27 cellular contexts compared by ENCODE assay signal in the genomic region with DNA sequence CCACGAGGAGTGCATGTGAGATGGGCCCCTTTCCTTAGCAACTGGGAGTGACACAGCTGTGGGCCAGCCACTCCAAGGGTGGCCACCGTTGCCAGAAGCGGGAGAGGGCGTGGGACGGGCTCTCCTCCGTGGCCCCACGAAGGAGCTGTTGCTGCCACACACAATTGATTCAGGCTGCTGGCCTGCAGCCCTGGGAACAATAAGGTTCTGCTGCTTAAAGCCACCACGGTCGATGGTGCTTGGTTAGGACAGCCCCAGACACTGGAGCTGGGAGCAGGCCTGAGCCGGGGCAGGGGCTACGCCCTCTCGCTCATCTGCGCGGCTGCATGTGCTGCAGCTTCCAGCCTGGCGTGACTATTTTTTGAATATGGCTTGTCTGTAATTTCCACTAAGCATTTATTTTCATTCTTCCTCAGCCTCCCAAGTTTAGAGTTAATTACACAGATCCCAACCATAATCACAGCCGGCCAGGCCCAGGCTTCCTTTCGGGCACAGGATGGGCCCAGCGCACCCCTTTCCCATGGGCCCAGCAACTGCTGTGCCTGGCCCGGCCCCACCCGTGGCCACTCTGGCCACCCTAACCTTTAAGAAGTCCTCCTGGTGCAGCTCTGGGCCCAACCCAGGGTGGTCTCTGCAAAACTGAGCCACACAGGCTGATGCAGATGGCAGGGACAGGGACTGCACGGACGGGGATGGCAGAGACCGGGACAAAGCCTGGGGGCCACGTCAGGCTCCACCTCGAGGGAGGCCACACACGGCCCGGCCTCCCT. TPM values are rescaled to one million over a fixed set of nuclear protein-coding genes. Genes with fewer than 3 reads are reported as not detected.
DNase-seq lines count a peak whose midpoint lies in the region; ATAC-seq and TF ChIP-seq lines count a peak whose summit lies in the region.
"Had no signal": no experiment of that assay in that cellular context is flagged by ENCODE, and none has a peak within 500 bp of the region (broad histone marks: within the 10 kb centered on the region; RNA-seq: fewer than 3 reads in every experiment).

No MANE protein-coding gene starts in this region.

- peaks cover 4% of the 10 kb centered on the region for H3K27me3 Mint-ChIP-seq in neural progenitor cell (ENCODE audit: insufficient read depth, low read depth)
- no peaks in the 10 kb centered on the region for H3K27me3 Mint-ChIP-seq in type B pancreatic cell
- H3K27me3 Mint-ChIP-seq: activated B cell treated with CpG ODN at 0.5 μM for 24 hours; activated CD4-positive, alpha-beta memory T cell treated with anti-CD3 and anti-CD28 coated beads for 36 hours; CD4-positive, alpha-beta memory T cell had no signal

- no peaks in the 10 kb centered on the region for H3K9me3 Mint-ChIP-seq in neural progenitor cell
- no peaks in the 10 kb centered on the region for H3K9me3 Mint-ChIP-seq in type B pancreatic cell
- H3K9me3 Mint-ChIP-seq: activated B cell treated with CpG ODN at 0.5 μM for 24 hours; activated CD4-positive, alpha-beta memory T cell treated with anti-CD3 and anti-CD28 coated beads for 36 hours; CD4-positive, alpha-beta memory T cell had no signal

- H2AFZ ChIP-seq in neural progenitor cell (replicated peaks), result no peak overlapping the region

- H3K79me2 ChIP-seq in neural progenitor cell (ENCODE audit: low read depth), result peaks cover 82% of the 10 kb centered on the region

- peak; percentile 11 for DNase-seq in left ventricle myocardium inferior
- no peak for DNase-seq in neural progenitor cell (ENCODE audit: low spot score)
- no peak for DNase-seq in type B pancreatic cell (ENCODE audit: extremely low spot score, unreplicated experiment)
- DNase-seq in NK-92 (lab: John Stamatoyannopoulos, UW; ENCODE audit: unreplicated experiment), result no peak
- DNase-seq: activated B cell treated with CpG ODN at 0.5 μM for 24 hours; activated CD4-positive, alpha-beta memory T cell treated with anti-CD3 and anti-CD28 coated beads for 36 hours; activated gamma-delta T cell treated with Interleukin-2 at 50 U/mL for 16 hours; CD4-positive, alpha-beta memory T cell; DMS 273 treated with DMSO at 0.1 percent for 48 hours; esophagus squamous epithelium; gastrocnemius medialis; HCEC 1CT; hypothalamus; NCI-H1092; NCI-H2029 treated with DMSO at 0.1 percent for 48 hours; NCI-H2227 treated with DMSO at 0.1 percent for 48 hours; NCI-H748 treated with DMSO at 0.1 percent for 48 hours; SHP77; stimulated activated CD4-positive, alpha-beta T cell treated with anti-CD3 and anti-CD28 coated beads, Interleukin-12 subunit alpha, Interleukin-12 subunit beta, amount 100 ng/mL, for 4 hours; stimulated activated CD4-positive, alpha-beta T cell treated with anti-CD3 and anti-CD28 coated beads, Interleukin-4, amount 100 ng/mL, for 24 hours; stimulated activated naive CD4-positive, alpha-beta T cell treated with Interleukin-2 at 50 U/mL for 16 hours; T1000 had no signal

- TF ChIP-seq CTCF in VCaP (conservative IDR thresholded peaks at IDR 0.05) (no peak), left ventricle myocardium inferior (IDR thresholded peaks at IDR 0.05; ENCODE audit: borderline replicate concordance) (no peak), neural progenitor cell (IDR thresholded peaks at IDR 0.05) (no peak), type B pancreatic cell (conservative IDR thresholded peaks at IDR 0.05) (no peak)

- intact Hi-C loops in left ventricle myocardium inferior (cut with micrococcal nuclease), result no loop called here

- H3K36me3 Mint-ChIP-seq in neural progenitor cell (peaks cover 4% of the 10 kb centered on the region), type B pancreatic cell (peaks cover 7% of the 10 kb centered on the region)
- H3K36me3 Mint-ChIP-seq: activated CD4-positive, alpha-beta memory T cell treated with anti-CD3 and anti-CD28 coated beads for 36 hours; CD4-positive, alpha-beta memory T cell had no signal

- no peaks in the 10 kb centered on the region for H3K9me3 ChIP-seq in left ventricle myocardium inferior (replicated peaks)
- H3K9me3 ChIP-seq in neural progenitor cell (ENCODE audit: low read depth), result no peaks in the 10 kb centered on the region
- H3K9me3 ChIP-seq: breast epithelium, esophagus squamous epithelium, gastrocnemius medialis had no signal

- H3F3A ChIP-seq in neural progenitor cell (ENCODE audit: low read depth), result peaks cover 25% of the 10 kb centered on the region

- H3K36me3 ChIP-seq in left ventricle myocardium inferior (no peaks in the 10 kb centered on the region), neural progenitor cell (no peaks in the 10 kb centered on the region)
- H3K36me3 ChIP-seq: breast epithelium, gastrocnemius medialis had no signal

- no peak for ATAC-seq in GM19351 (IDR thresholded peaks at IDR 0.05; ENCODE audit: unreplicated experiment)
- ATAC-seq in SK-N-SH treated with all-trans-retinoic acid at 6 μM for 48 hours, result no peak
- ATAC-seq: gastrocnemius medialis had no signal

- H3K4me3 Mint-ChIP-seq in neural progenitor cell (no peak overlapping the region), type B pancreatic cell (no peak overlapping the region)
- H3K4me3 Mint-ChIP-seq: activated B cell treated with CpG ODN at 0.5 μM for 24 hours; activated CD4-positive, alpha-beta memory T cell treated with anti-CD3 and anti-CD28 coated beads for 36 hours; CD4-positive, alpha-beta memory T cell had no signal

- no peak overlapping the region for H3K4me3 ChIP-seq in left ventricle myocardium inferior
- H3K4me3 ChIP-seq in neural progenitor cell, result no peak overlapping the region
- H3K4me3 ChIP-seq: breast epithelium, coronary artery, esophagus squamous epithelium, gastrocnemius medialis had no signal

- peaks cover 61% of the 10 kb centered on the region for H3K4me1 Mint-ChIP-seq in neural progenitor cell
- H3K4me1 Mint-ChIP-seq in type B pancreatic cell (ENCODE audit: unreplicated experiment), result peaks cover 27% of the 10 kb centered on the region
- H3K4me1 Mint-ChIP-seq: CD4-positive, alpha-beta memory T cell had no signal

- peak overlapping the region; percentile 72 for H3K27ac ChIP-seq in VCaP
- H3K27ac ChIP-seq in left ventricle myocardium inferior (replicated peaks), result no peak overlapping the region
- H3K27ac ChIP-seq in neural progenitor cell, result no peak overlapping the region
- H3K27ac ChIP-seq: breast epithelium, coronary artery, esophagus squamous epithelium, gastrocnemius medialis had no signal

- H3K4me1 ChIP-seq in left ventricle myocardium inferior, result no peaks in the 10 kb centered on the region
- peaks cover 37% of the 10 kb centered on the region for H3K4me1 ChIP-seq in neural progenitor cell
- H3K4me1 ChIP-seq: breast epithelium, gastrocnemius medialis had no signal

- H3K9ac ChIP-seq in neural progenitor cell, result no peak overlapping the region

- H3K4me2 ChIP-seq in neural progenitor cell, result peak overlapping the region; percentile 25

- H3K27ac Mint-ChIP-seq in neural progenitor cell, result peak overlapping the region; percentile 29
- peak overlapping the region; percentile 46 for H3K27ac Mint-ChIP-seq in type B pancreatic cell
- H3K27ac Mint-ChIP-seq: activated CD4-positive, alpha-beta memory T cell treated with anti-CD3 and anti-CD28 coated beads for 36 hours; CD4-positive, alpha-beta memory T cell had no signal

- peaks cover 87% of the 10 kb centered on the region for H4K20me1 ChIP-seq in neural progenitor cell (ENCODE audit: low read depth)

- no peaks in the 10 kb centered on the region for H3K27me3 ChIP-seq in left ventricle myocardium inferior (ENCODE audit: low read depth)
- H3K27me3 ChIP-seq in neural progenitor cell, result no peaks in the 10 kb centered on the region
- H3K27me3 ChIP-seq: breast epithelium, esophagus squamous epithelium, gastrocnemius medialis had no signal

TF ChIP-seq in SK-N-SH treated with all-trans-retinoic acid at 6 μM for 48 hours, 23 proteins besides CTCF, POLR2A, EP300 and RAD21 (continues in another document):
- TF ChIP-seq, protein P1, sequence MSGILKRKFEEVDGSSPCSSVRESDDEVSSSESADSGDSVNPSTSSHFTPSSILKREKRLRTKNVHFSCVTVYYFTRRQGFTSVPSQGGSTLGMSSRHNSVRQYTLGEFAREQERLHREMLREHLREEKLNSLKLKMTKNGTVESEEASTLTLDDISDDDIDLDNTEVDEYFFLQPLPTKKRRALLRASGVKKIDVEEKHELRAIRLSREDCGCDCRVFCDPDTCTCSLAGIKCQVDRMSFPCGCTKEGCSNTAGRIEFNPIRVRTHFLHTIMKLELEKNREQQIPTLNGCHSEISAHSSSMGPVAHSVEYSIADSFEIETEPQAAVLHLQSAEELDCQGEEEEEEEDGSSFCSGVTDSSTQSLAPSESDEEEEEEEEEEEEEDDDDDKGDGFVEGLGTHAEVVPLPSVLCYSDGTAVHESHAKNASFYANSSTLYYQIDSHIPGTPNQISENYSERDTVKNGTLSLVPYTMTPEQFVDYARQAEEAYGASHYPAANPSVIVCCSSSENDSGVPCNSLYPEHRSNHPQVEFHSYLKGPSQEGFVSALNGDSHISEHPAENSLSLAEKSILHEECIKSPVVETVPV (CRISPR knock-in tag; IDR thresholded peaks at IDR 0.05), result no peak
- TF ChIP-seq, protein P2, sequence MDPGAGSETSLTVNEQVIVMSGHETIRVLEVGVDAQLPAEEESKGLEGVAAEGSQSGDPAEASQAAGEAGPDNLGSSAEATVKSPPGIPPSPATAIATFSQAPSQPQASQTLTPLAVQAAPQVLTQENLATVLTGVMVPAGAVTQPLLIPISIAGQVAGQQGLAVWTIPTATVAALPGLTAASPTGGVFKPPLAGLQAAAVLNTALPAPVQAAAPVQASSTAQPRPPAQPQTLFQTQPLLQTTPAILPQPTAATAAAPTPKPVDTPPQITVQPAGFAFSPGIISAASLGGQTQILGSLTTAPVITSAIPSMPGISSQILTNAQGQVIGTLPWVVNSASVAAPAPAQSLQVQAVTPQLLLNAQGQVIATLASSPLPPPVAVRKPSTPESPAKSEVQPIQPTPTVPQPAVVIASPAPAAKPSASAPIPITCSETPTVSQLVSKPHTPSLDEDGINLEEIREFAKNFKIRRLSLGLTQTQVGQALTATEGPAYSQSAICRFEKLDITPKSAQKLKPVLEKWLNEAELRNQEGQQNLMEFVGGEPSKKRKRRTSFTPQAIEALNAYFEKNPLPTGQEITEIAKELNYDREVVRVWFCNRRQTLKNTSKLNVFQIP (CRISPR knock-in tag; IDR thresholded peaks at IDR 0.05; ENCODE audit: borderline replicate concordance, low read depth), result no peak
- no peak for TF ChIP-seq ARNTL (CRISPR knock-in tag; IDR thresholded peaks at IDR 0.05; ENCODE audit: borderline replicate concordance, low read depth)
- no peak for TF ChIP-seq ZC3H10 (CRISPR knock-in tag; IDR thresholded peaks at IDR 0.05)
- TF ChIP-seq RARB (CRISPR knock-in tag; IDR thresholded peaks at IDR 0.05), result no peak
- TF ChIP-seq CSDC2 (CRISPR knock-in tag; IDR thresholded peaks at IDR 0.05), result no peak
- TF ChIP-seq OSR1 (CRISPR knock-in tag; IDR thresholded peaks at IDR 0.05), result no peak

RNA-seq across cellular contexts. Expression of a gene that starts 49.7 kb away (rescaled TPM):
- total RNA-seq in left ventricle myocardium inferior, result 4.1 TPM
- 12.9 and 19.0 TPM in 2 replicates for total RNA-seq in neural progenitor cell (ENCODE audit: low replicate concordance)
- 39.4 and 54.3 TPM in 2 replicates for total RNA-seq in type B pancreatic cell (ENCODE audit: low replicate concordance)
